11 cellular contexts compared by ENCODE assay signal in the genomic region with DNA sequence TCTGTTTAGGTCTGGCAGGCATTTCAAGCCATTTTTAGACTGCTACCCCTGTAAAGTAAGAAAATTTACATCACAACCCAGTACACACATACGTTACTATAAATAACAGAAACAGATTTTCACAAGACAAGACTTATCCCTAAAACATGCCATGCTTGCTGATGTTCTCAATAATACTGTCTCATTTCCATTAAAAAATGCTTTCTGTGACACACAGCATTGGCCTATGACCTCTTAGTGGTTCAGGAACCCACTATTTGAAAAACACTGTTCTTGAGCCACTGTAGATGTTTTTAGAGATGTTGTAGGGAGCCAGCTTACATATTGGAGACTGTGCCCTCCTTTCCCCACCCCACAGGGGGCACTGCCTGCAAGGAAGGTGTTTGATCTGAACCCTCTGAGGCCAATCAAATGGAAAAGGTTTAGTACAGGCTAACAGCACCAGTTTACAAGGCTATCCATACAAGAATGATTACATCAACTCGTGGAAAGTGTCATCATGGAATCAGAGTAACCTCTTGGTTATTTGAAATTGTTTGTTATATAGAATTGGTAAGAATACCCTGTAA. TPM values are rescaled to one million over a fixed set of nuclear protein-coding genes. Genes with fewer than 3 reads are reported as not detected.
DNase-seq lines count a peak whose midpoint lies in the region; ATAC-seq and TF ChIP-seq lines count a peak whose summit lies in the region.
"Had no signal": no experiment of that assay in that cellular context is flagged by ENCODE, and none has a peak within 500 bp of the region (broad histone marks: within the 10 kb centered on the region; RNA-seq: fewer than 3 reads in every experiment).

No MANE protein-coding gene starts in this region.

- peaks cover 2% of the 10 kb centered on the region for H3K9me3 Mint-ChIP-seq in activated CD8-positive, alpha-beta memory T cell treated with anti-CD3 and anti-CD28 coated beads, Interleukin-2, amount 10 ng/mL, durations not matched to agents 7 days and 5 days (ENCODE audit: low read depth)

- TF ChIP-seq EP300 in sigmoid colon (IDR thresholded peaks at IDR 0.05): no peak

- no peaks in the 10 kb centered on the region for H3K27me3 Mint-ChIP-seq in activated CD8-positive, alpha-beta memory T cell treated with anti-CD3 and anti-CD28 coated beads, Interleukin-2, amount 10 ng/mL, durations not matched to agents 7 days and 5 days

- no peak for ATAC-seq in activated CD8-positive, alpha-beta memory T cell treated with anti-CD3 and anti-CD28 coated beads, Interleukin-2, amount 10 ng/mL, durations not matched to agents 7 days and 5 days
- no peak for ATAC-seq in HG03565 (IDR thresholded peaks at IDR 0.05; ENCODE audit: unreplicated experiment)

- TF ChIP-seq CTCF in 22Rv1 (IDR thresholded peaks at IDR 0.05) (0 out of 2 replicates have a peak, but pooled peaks have one; percentile 9), fibroblast of mammary gland (conservative IDR thresholded peaks at IDR 0.05; ENCODE audit: control insufficient read depth, insufficient read depth, low read depth, low read length) (peak; percentile 32), sigmoid colon (IDR thresholded peaks at IDR 0.05) (no peak)

- intact Hi-C loops in sigmoid colon (cut with DNase I): no loop called here

- TF ChIP-seq POLR2A in sigmoid colon (IDR thresholded peaks at IDR 0.05): no peak

- CTCF ChIA-PET in activated CD8-positive, alpha-beta memory T cell treated with anti-CD3 and anti-CD28 coated beads, Interleukin-2, amount 10 ng/mL, durations not matched to agents 7 days and 5 days (lab: Charles Lee): interaction anchor here (1.0 kb wide), 1 partner anchor 10 kb away, joined by 3 read pairs; no protein-coding TSS in a partner anchor

- peaks cover 3% of the 10 kb centered on the region for H3K4me1 Mint-ChIP-seq in activated CD8-positive, alpha-beta memory T cell treated with anti-CD3 and anti-CD28 coated beads, Interleukin-2, amount 10 ng/mL, durations not matched to agents 7 days and 5 days

- H3K36me3 ChIP-seq in sigmoid colon: no peaks in the 10 kb centered on the region
- H3K36me3 ChIP-seq: thoracic aorta had no signal

- H3K36me3 Mint-ChIP-seq in activated CD8-positive, alpha-beta memory T cell treated with anti-CD3 and anti-CD28 coated beads, Interleukin-2, amount 10 ng/mL, durations not matched to agents 7 days and 5 days: peaks cover 6% of the 10 kb centered on the region

- WGBS in sigmoid colon, 2 donors: 58 to 67% methylated on average over 2 of the region's 2 CpGs

- H3K4me3 ChIP-seq in fibroblast of mammary gland (ENCODE audit: control insufficient read depth, low read depth, low read length) (no peak overlapping the region), sigmoid colon (no peak overlapping the region)
- H3K4me3 ChIP-seq: thoracic aorta had no signal

- H3K4me1 ChIP-seq in sigmoid colon: peaks cover 0 to 33% (median 16%) of the 10 kb centered on the region in 4 donors

- H3K4me3 Mint-ChIP-seq in activated CD8-positive, alpha-beta memory T cell treated with anti-CD3 and anti-CD28 coated beads, Interleukin-2, amount 10 ng/mL, durations not matched to agents 7 days and 5 days: no peak overlapping the region

- DNase-seq in EH (ENCODE audit: low read depth) (peak; percentile 77), OCI-M1 (lab: John Stamatoyannopoulos, UW) (peak; percentile 19), fibroblast of mammary gland (ENCODE audit: low read depth) (peak; percentile 20), sigmoid colon (no peak)
- no peak for DNase-seq in activated CD8-positive, alpha-beta memory T cell treated with anti-CD3 and anti-CD28 coated beads, Interleukin-2, amount 10 ng/mL, durations not matched to agents 7 days and 5 days
- DNase-seq in activated naive CD4-positive, alpha-beta T cell treated with Interleukin-2 at 50 U/mL for 16 hours: no peak
- DNase-seq: activated gamma-delta T cell treated with Interleukin-2 at 50 U/mL for 16 hours, NCI-H2029 had no signal

- no peaks in the 10 kb centered on the region for H3K27me3 ChIP-seq in sigmoid colon

- H3K27ac ChIP-seq in 22Rv1: no peak overlapping the region
- H3K27ac ChIP-seq in sigmoid colon: no peak overlapping the region
- H3K27ac ChIP-seq: thoracic aorta had no signal

- H3K27ac Mint-ChIP-seq in activated CD8-positive, alpha-beta memory T cell treated with anti-CD3 and anti-CD28 coated beads, Interleukin-2, amount 10 ng/mL, durations not matched to agents 7 days and 5 days: no peak overlapping the region

- H3K9me3 ChIP-seq in sigmoid colon: no peaks in the 10 kb centered on the region
- H3K9me3 ChIP-seq: thoracic aorta had no signal

RNA-seq across cellular contexts. Expression of a gene that starts 30.8 kb away (rescaled TPM):
- total RNA-seq in sigmoid colon: 10 to 100 TPM; 11.3 to 17.7 (median 13.3) TPM
- polyA plus RNA-seq in sigmoid colon: 1 to 10 TPM; 4.2 to 6.7 (median 5.8) TPM
- total RNA-seq in activated CD8-positive, alpha-beta memory T cell treated with anti-CD3 and anti-CD28 coated beads, Interleukin-2, amount 10 ng/mL, durations not matched to agents 7 days and 5 days: 1 to 10 TPM; 5.9 to 7.6 TPM

Comparison
In these comparisons a context has a peak if more than half of its experiments do, and no peak if none do; other contexts are left out.
1. CTCF ChIP-seq: peak in 22Rv1 (single experiment) and fibroblast of mammary gland (single experiment); none in sigmoid colon (0 of 4).
2. DNase-seq: peak in EH (single experiment), OCI-M1 (single experiment) and fibroblast of mammary gland (single experiment); none in sigmoid colon (single experiment), activated CD8-positive, alpha-beta memory T cell treated with anti-CD3 and anti-CD28 coated beads, Interleukin-2, amount 10 ng/mL, durations not matched to agents 7 days and 5 days (single experiment) and activated naive CD4-positive, alpha-beta T cell treated with Interleukin-2 at 50 U/mL for 16 hours (single experiment).